ENCODE assay signal across 34 cellular contexts in the genomic region with DNA sequence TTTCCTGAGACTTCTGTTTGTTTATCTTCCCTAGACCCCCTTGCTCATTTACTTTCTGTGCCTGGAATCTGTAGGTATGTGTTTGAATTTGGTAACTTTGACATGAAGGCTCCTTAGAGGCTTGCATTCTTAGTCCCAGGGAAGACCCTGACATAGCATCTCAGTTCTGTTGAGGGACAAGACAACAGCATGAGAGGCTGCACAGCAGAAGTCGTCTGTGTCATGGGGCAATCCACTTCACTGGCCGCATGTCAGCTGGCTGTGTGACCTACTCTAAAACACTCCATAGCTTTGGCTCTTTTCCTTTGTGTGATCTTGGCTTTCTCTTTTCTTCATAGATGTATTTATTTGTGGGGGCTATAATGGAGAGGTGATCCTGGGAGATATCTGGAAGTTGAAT.
"Had no signal": no experiment of that assay in that cellular context is flagged by ENCODE, and none has a peak within 500 bp of the region (broad histone marks: within the 10 kb centered on the region; RNA-seq: fewer than 3 reads in every experiment).

No MANE protein-coding gene starts in this region.

- ATAC-seq: activated CD4-positive, CD25-positive, alpha-beta regulatory T cell treated with anti-CD3 and anti-CD28 coated beads, Interleukin-2, amount 50 U/mL, for 24 hours; activated CD8-positive, alpha-beta T cell treated with anti-CD3 and anti-CD28 coated beads for 36 hours; activated naive CD8-positive, alpha-beta T cell treated with anti-CD3 and anti-CD28 coated beads, Interleukin-2, amount 50 U/mL, for 24 hours; activated T-cell treated with anti-CD3 and anti-CD28 coated beads, Interleukin-2, amount 50 U/mL, for 4 hours; body of pancreas; T-helper 17 cell had no signal

- H3K27ac ChIP-seq: breast epithelium, cardiac muscle cell, colonic mucosa, epithelial cell of prostate, esophagus squamous epithelium, WERI-Rb-1 had no signal

- H3K27me3 Mint-ChIP-seq: activated B cell treated with CpG ODN at 0.5 μM for 24 hours; activated CD8-positive, alpha-beta T cell treated with anti-CD3 and anti-CD28 coated beads for 36 hours; activated naive CD4-positive, alpha-beta T cell treated with anti-CD3 and anti-CD28 coated beads, Interleukin-2, amount 50 U/mL, for 24 hours; activated naive CD8-positive, alpha-beta T cell treated with anti-CD3 and anti-CD28 coated beads for 36 hours; activated naive CD8-positive, alpha-beta T cell treated with anti-CD3 and anti-CD28 coated beads, Interleukin-2, amount 50 U/mL, for 24 hours; T-helper 17 cell had no signal

- DNase-seq: activated B cell treated with CpG ODN at 0.5 μM for 24 hours; activated CD4-positive, alpha-beta T cell treated with anti-CD3 and anti-CD28 coated beads for 48 hours; activated CD4-positive, alpha-beta T cell treated with anti-CD3 and anti-CD28 coated beads, Interleukin-2, amount 50 U/mL, for 1 hour; activated CD4-positive, alpha-beta T cell treated with anti-CD3 and anti-CD28 coated beads, Interleukin-2, amount 50 U/mL, for 48 hours; activated CD8-positive, alpha-beta memory T cell treated with anti-CD3 and anti-CD28 coated beads for 24 hours; activated CD8-positive, alpha-beta T cell treated with anti-CD3 and anti-CD28 coated beads for 36 hours; activated effector memory CD4-positive, alpha-beta T cell treated with anti-CD3 and anti-CD28 coated beads, Interleukin-2, amount 50 U/mL, for 16 hours; activated naive CD4-positive, alpha-beta T cell treated with anti-CD3 and anti-CD28 coated beads for 36 hours; activated naive CD8-positive, alpha-beta T cell treated with anti-CD3 and anti-CD28 coated beads for 36 hours; activated naive CD8-positive, alpha-beta T cell treated with anti-CD3 and anti-CD28 coated beads, Interleukin-2, amount 50 U/mL, for 24 hours; activated T-cell treated with anti-CD3 and anti-CD28 coated beads, Interleukin-2, amount 50 U/mL, for 4 hours; adrenal gland; amygdala; aorta; body of pancreas; central memory CD4-positive, alpha-beta T cell; cerebellar nuclear complex; colonic mucosa; effector CD8-positive, alpha-beta T cell; esophagus squamous epithelium; foreskin melanocyte; head of caudate nucleus; T-helper 1 cell; T-helper 17 cell; T1000; WERI-Rb-1 had no signal

- H3K27ac Mint-ChIP-seq: activated B cell treated with CpG ODN at 0.5 μM for 24 hours; activated CD8-positive, alpha-beta T cell treated with anti-CD3 and anti-CD28 coated beads for 36 hours; activated naive CD4-positive, alpha-beta T cell treated with anti-CD3 and anti-CD28 coated beads for 36 hours; activated naive CD4-positive, alpha-beta T cell treated with anti-CD3 and anti-CD28 coated beads, Interleukin-2, amount 50 U/mL, for 24 hours; activated naive CD8-positive, alpha-beta T cell treated with anti-CD3 and anti-CD28 coated beads for 36 hours; activated naive CD8-positive, alpha-beta T cell treated with anti-CD3 and anti-CD28 coated beads, Interleukin-2, amount 50 U/mL, for 24 hours; activated T-helper 1 cell treated with anti-CD3 and anti-CD28 coated beads, Interleukin-12 subunit alpha, Interleukin-12 subunit beta, Interleukin-2, Interleukin-4 antibody, amounts not matched to agents 30 ng/mL and 10 ng/mL and 1 ng/mL, durations not matched to agents 14 hours and 24 hours and 36 hours; activated T-helper 2 cell treated with anti-CD3 and anti-CD28 coated beads, Interferon-gamma antibody, Interleukin-2, Interleukin-4, amounts not matched to agents 10 μg/mL and 5 μg/mL and 100 μg/mL, durations not matched to agents 14 hours and 24 hours and 36 hours; T-helper 17 cell; T-helper 2 cell treated with Interferon-gamma antibody and Interleukin-4, amounts not matched to agents 5 μg/mL and 100 μg/mL, for 36 hours had no signal

- H3K4me3 Mint-ChIP-seq: activated B cell treated with CpG ODN at 0.5 μM for 24 hours; activated CD8-positive, alpha-beta T cell treated with anti-CD3 and anti-CD28 coated beads for 36 hours; activated naive CD4-positive, alpha-beta T cell treated with anti-CD3 and anti-CD28 coated beads for 36 hours; activated naive CD4-positive, alpha-beta T cell treated with anti-CD3 and anti-CD28 coated beads, Interleukin-2, amount 50 U/mL, for 24 hours; activated naive CD8-positive, alpha-beta T cell treated with anti-CD3 and anti-CD28 coated beads for 36 hours; activated naive CD8-positive, alpha-beta T cell treated with anti-CD3 and anti-CD28 coated beads, Interleukin-2, amount 50 U/mL, for 24 hours; activated T-cell treated with anti-CD3 and anti-CD28 coated beads, Interleukin-2, amount 50 U/mL, for 4 hours; activated T-helper 1 cell treated with anti-CD3 and anti-CD28 coated beads, Interleukin-12 subunit alpha, Interleukin-12 subunit beta, Interleukin-2, Interleukin-4 antibody, amounts not matched to agents 30 ng/mL and 10 ng/mL and 1 ng/mL, durations not matched to agents 14 hours and 24 hours and 36 hours; T-helper 17 cell; T-helper 2 cell treated with Interferon-gamma antibody and Interleukin-4, amounts not matched to agents 5 μg/mL and 100 μg/mL, for 36 hours had no signal

- H3K27me3 ChIP-seq: adrenal gland, body of pancreas, breast epithelium, cardiac muscle cell, colonic mucosa, esophagus squamous epithelium had no signal

- H3K36me3 ChIP-seq: colonic mucosa had no signal

- H3K4me1 Mint-ChIP-seq: activated B cell treated with CpG ODN at 0.5 μM for 24 hours; activated naive CD4-positive, alpha-beta T cell treated with anti-CD3 and anti-CD28 coated beads, Interleukin-2, amount 50 U/mL, for 24 hours; activated naive CD8-positive, alpha-beta T cell treated with anti-CD3 and anti-CD28 coated beads for 36 hours; activated naive CD8-positive, alpha-beta T cell treated with anti-CD3 and anti-CD28 coated beads, Interleukin-2, amount 50 U/mL, for 24 hours had no signal

- H3K9me3 Mint-ChIP-seq: activated B cell treated with CpG ODN at 0.5 μM for 24 hours; activated CD8-positive, alpha-beta T cell treated with anti-CD3 and anti-CD28 coated beads for 36 hours; activated naive CD4-positive, alpha-beta T cell treated with anti-CD3 and anti-CD28 coated beads for 36 hours; activated naive CD4-positive, alpha-beta T cell treated with anti-CD3 and anti-CD28 coated beads, Interleukin-2, amount 50 U/mL, for 24 hours; activated naive CD8-positive, alpha-beta T cell treated with anti-CD3 and anti-CD28 coated beads for 36 hours; activated naive CD8-positive, alpha-beta T cell treated with anti-CD3 and anti-CD28 coated beads, Interleukin-2, amount 50 U/mL, for 24 hours; activated T-cell treated with anti-CD3 and anti-CD28 coated beads, Interleukin-2, amount 50 U/mL, for 4 hours; activated T-helper 1 cell treated with anti-CD3 and anti-CD28 coated beads, Interleukin-12 subunit alpha, Interleukin-12 subunit beta, Interleukin-2, Interleukin-4 antibody, amounts not matched to agents 30 ng/mL and 10 ng/mL and 1 ng/mL, durations not matched to agents 14 hours and 24 hours and 36 hours; activated T-helper 2 cell treated with anti-CD3 and anti-CD28 coated beads, Interferon-gamma antibody, Interleukin-2, Interleukin-4, amounts not matched to agents 10 μg/mL and 5 μg/mL and 100 μg/mL, durations not matched to agents 14 hours and 24 hours and 36 hours; T-helper 2 cell treated with Interferon-gamma antibody and Interleukin-4, amounts not matched to agents 5 μg/mL and 100 μg/mL, for 36 hours had no signal

- H3K4me3 ChIP-seq: adrenal gland, body of pancreas, breast epithelium, cardiac muscle cell, colonic mucosa, esophagus squamous epithelium had no signal

- H3K4me1 ChIP-seq: breast epithelium, colonic mucosa had no signal

- H3K9me3 ChIP-seq: adrenal gland, body of pancreas, breast epithelium, colonic mucosa, esophagus squamous epithelium had no signal
